ENCODE assay signal across 8 cellular contexts in genomic region chr1:28088168-28088961, GRCh38. TPM values are rescaled to one million over a fixed set of nuclear protein-coding genes. Genes with fewer than 3 reads are reported as not detected.
A peak's percentile ranks its signal among the peaks of the same experiment; 100 is the strongest.
DNase-seq lines count a peak whose midpoint lies in the region; ATAC-seq and TF ChIP-seq lines count a peak whose summit lies in the region.

EYA3 (minus strand) TSS chr1:28088610; CDS start chr1:28058026, 30,584 bp downstream.

- no peaks in the 10 kb centered on the region for H3K27me3 ChIP-seq in left lung

- TF ChIP-seq CTCF in C4-2B (conservative IDR thresholded peaks at IDR 0.05) (no peak), left lung (IDR thresholded peaks at IDR 0.05) (peak in 1 of 2 donors; percentile 23)

- ATAC-seq in GM19395 (IDR thresholded peaks at IDR 0.05; ENCODE audit: unreplicated experiment) (peak; percentile 88), HG03565 (IDR thresholded peaks at IDR 0.05; ENCODE audit: unreplicated experiment) (peak; percentile 83), left lung (peak; percentile 99)

- H3K4me1 ChIP-seq in left lung, result peaks cover 17 to 55% of the 10 kb centered on the region in 2 donors

- peak within 1 kb of the TSS; percentile 62 to 86 for H3K4me3 ChIP-seq in left lung

- H3K27ac ChIP-seq in C4-2B (peak within 1 kb of the TSS; percentile 94), left lung (peak within 1 kb of the TSS; percentile 92 to 96)

- H3K9me3 ChIP-seq in left lung, result no peaks in the 10 kb centered on the region

- H3K36me3 ChIP-seq in left lung, result no peaks in the 10 kb centered on the region

- intact Hi-C loops in left lung (cut with DNase I), result no loop called here

- DNase-seq in NCI-H774 (lab: John Stamatoyannopoulos, UW) (peak; percentile 84), dermis blood vessel endothelial cell (peak; percentile 99), left lung (peak; percentile 98 to 99)
- peak; percentile 98 for DNase-seq in activated CD4-positive, alpha-beta T cell treated with anti-CD3 and anti-CD28 coated beads, Interleukin-2, amount 50 U/mL, for 4 hours
- DNase-seq in stimulated activated CD4-positive, alpha-beta T cell treated with anti-CD3 and anti-CD28 coated beads, Interleukin-2, amount 100 ng/mL, for 48 hours, result peak; percentile 100

RNA-seq across cellular contexts. Expression of gene EYA3, which starts in this region (rescaled TPM):
- 14.0 and 18.8 TPM in 2 replicates for total RNA-seq in dermis blood vessel endothelial cell
- total RNA-seq in left lung, result 10 to 100 TPM; 22.9 to 28.4 TPM

Comparison
In these comparisons a context has a peak if more than half of its experiments do, and no peak if none do; other contexts are left out.
1. Peak in every context shown above with its lines: DNase-seq, ATAC-seq, H3K4me3 ChIP-seq and H3K27ac ChIP-seq.